In genomic region chr4:95129708-95130343, GRCh38 we compare ENCODE assay signal across 10 cellular contexts.
DNase-seq lines count a peak whose midpoint lies in the region; ATAC-seq and TF ChIP-seq lines count a peak whose summit lies in the region.
"Had no signal": no experiment of that assay in that cellular context is flagged by ENCODE, and none has a peak within 500 bp of the region (broad histone marks: within the 10 kb centered on the region; RNA-seq: fewer than 3 reads in every experiment).

No MANE protein-coding gene starts in this region.

- peaks cover 0 to 8% (median 0%) of the 10 kb centered on the region in 12 donors for H3K9me3 ChIP-seq in heart left ventricle

- ATAC-seq in SK-N-SH treated with all-trans-retinoic acid at 6 μM for 48 hours (peak; percentile 95), heart left ventricle (peak; percentile 83 to 96 (median 92)), left colon (no peak), HG03571 (IDR thresholded peaks at IDR 0.05; ENCODE audit: unreplicated experiment) (no peak)

- WGBS in heart left ventricle, 4 donors = 50 to 59% (median 52%) methylated on average over 8 of the region's 8 CpGs

- H3K4me3 ChIP-seq in heart left ventricle = peak overlapping the region in 3 of 12 donors; percentile 6 to 20 (median 8)

- H3K36me3 ChIP-seq in heart left ventricle = no peaks in the 10 kb centered on the region

- H3K4me1 ChIP-seq in heart left ventricle = peaks cover 0 to 14% (median 0%) of the 10 kb centered on the region in 12 donors

- TF ChIP-seq POLR2A in heart left ventricle (IDR thresholded peaks at IDR 0.05) = no peak

- no peak for TF ChIP-seq CTCF in heart left ventricle (IDR thresholded peaks at IDR 0.05)

- peak overlapping the region in 9 of 12 donors; percentile 5 to 59 (median 26) for H3K27ac ChIP-seq in heart left ventricle
- H3K27ac ChIP-seq: 22Rv1 had no signal

- intact Hi-C loops in heart left ventricle (cut with DNase I) = loop anchor here in 3 of 10 donors (10.0 kb wide), 1 partner anchor 505 kb away; no protein-coding TSS in a partner anchor
- intact Hi-C loops in left colon (cut with DNase I, micrococcal nuclease) = loop anchor here in 1 of 2 donors (10.0 kb wide), 1 partner anchor 505 kb away; no protein-coding TSS in a partner anchor

- no peaks in the 10 kb centered on the region for H3K27me3 ChIP-seq in heart left ventricle

- DNase-seq in DMS 273 (lab: John Stamatoyannopoulos, UW; ENCODE audit: unreplicated experiment) (peak; percentile 36), DMS 273 treated with DMSO at 0.1 percent for 48 hours (lab: John Stamatoyannopoulos, UW) (no peak), heart left ventricle (peak in 3 of 5 donors; percentile 23 to 31 (median 27)), stromal cell of bone marrow (ENCODE audit: low read depth) (peak; percentile 99), left colon (no peak), putamen (ENCODE audit: low spot score) (no peak)
- DNase-seq: activated CD4-positive, CD25-positive, alpha-beta regulatory T cell had no signal

TF ChIP-seq in SK-N-SH treated with all-trans-retinoic acid at 6 μM for 48 hours, 23 proteins besides CTCF, POLR2A, EP300 and RAD21:
- TF ChIP-seq CSDC2 (CRISPR knock-in tag; IDR thresholded peaks at IDR 0.05) (no peak), ISL1 (CRISPR knock-in tag; IDR thresholded peaks at IDR 0.05) (peak; percentile 62)
TF ChIP-seq in SK-N-SH treated with all-trans-retinoic acid at 6 μM for 48 hours: peak in this region for 1.

Comparison
In these comparisons a context has a peak if more than half of its experiments do, and no peak if none do; other contexts are left out.
1. DNase-seq: peak in DMS 273 (single experiment), heart left ventricle (3 of 5) and stromal cell of bone marrow (single experiment); none in DMS 273 treated with DMSO at 0.1 percent for 48 hours (single experiment), left colon (0 of 2) and putamen (single experiment).
2. ATAC-seq: peak in SK-N-SH treated with all-trans-retinoic acid at 6 μM for 48 hours (single experiment) and heart left ventricle (4 of 4); none in left colon (single experiment) and HG03571 (single experiment).